In the genomic region with DNA sequence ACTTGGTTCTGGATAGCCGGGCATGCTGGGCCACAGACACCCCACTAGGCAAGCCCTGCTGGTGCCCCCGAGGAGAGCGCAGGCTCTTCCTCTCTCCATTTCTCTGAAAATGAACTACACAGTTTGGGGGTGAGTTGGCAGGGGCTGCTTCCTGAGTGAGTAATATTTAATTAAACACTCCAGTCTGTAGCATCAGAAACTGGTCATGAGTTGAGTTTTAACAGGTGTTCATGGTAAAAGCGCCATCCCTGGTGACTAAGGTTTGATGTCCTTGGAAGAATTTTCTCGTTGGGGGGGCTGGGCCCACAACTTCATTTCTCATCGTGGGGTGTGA, we compare ENCODE assay signal across 2 cellular contexts.
TF ChIP-seq lines count a peak whose summit lies in the region.

No MANE protein-coding gene starts in this region.

TF ChIP-seq in HEK293, 187 proteins besides CTCF, POLR2A, EP300 and RAD21:
- TF ChIP-seq ZNF155 (tag by site-specific recombination; IDR thresholded peaks at IDR 0.05) (no peak), GLIS2 (tag by site-specific recombination; IDR thresholded peaks at IDR 0.05) (peak; percentile 5; the same call in 1 of the 2 replicates), ZNF366 (tag by site-specific recombination; conservative IDR thresholded peaks at IDR 0.05) (no peak), ZNF146 (tag by site-specific recombination; IDR thresholded peaks at IDR 0.05) (peak; percentile 15; the same call in 1 of the 2 replicates)

TF ChIP-seq in GM12878, 131 proteins besides CTCF, POLR2A, EP300 and RAD21:
- TF ChIP-seq SPI1 (IDR thresholded peaks at IDR 0.05; ENCODE audit: borderline replicate concordance, insufficient read depth, low read depth, low read length), result no peak
- TF ChIP-seq EED (IDR thresholded peaks at IDR 0.05; ENCODE audit: low read depth), result no peak
- TF ChIP-seq, protein P1, sequence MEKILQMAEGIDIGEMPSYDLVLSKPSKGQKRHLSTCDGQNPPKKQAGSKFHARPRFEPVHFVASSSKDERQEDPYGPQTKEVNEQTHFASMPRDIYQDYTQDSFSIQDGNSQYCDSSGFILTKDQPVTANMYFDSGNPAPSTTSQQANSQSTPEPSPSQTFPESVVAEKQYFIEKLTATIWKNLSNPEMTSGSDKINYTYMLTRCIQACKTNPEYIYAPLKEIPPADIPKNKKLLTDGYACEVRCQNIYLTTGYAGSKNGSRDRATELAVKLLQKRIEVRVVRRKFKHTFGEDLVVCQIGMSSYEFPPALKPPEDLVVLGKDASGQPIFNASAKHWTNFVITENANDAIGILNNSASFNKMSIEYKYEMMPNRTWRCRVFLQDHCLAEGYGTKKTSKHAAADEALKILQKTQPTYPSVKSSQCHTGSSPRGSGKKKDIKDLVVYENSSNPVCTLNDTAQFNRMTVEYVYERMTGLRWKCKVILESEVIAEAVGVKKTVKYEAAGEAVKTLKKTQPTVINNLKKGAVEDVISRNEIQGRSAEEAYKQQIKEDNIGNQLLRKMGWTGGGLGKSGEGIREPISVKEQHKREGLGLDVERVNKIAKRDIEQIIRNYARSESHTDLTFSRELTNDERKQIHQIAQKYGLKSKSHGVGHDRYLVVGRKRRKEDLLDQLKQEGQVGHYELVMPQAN (conservative IDR thresholded peaks at IDR 0.05), result no peak
- no peak for TF ChIP-seq SMAD5 (IDR thresholded peaks at IDR 0.05; ENCODE audit: low read depth)
- no peak for TF ChIP-seq STAT3 (IDR thresholded peaks at IDR 0.05; ENCODE audit: low read depth, low read length)
